Comparison of ENCODE assay signal across 16 cellular contexts in the genomic region with DNA sequence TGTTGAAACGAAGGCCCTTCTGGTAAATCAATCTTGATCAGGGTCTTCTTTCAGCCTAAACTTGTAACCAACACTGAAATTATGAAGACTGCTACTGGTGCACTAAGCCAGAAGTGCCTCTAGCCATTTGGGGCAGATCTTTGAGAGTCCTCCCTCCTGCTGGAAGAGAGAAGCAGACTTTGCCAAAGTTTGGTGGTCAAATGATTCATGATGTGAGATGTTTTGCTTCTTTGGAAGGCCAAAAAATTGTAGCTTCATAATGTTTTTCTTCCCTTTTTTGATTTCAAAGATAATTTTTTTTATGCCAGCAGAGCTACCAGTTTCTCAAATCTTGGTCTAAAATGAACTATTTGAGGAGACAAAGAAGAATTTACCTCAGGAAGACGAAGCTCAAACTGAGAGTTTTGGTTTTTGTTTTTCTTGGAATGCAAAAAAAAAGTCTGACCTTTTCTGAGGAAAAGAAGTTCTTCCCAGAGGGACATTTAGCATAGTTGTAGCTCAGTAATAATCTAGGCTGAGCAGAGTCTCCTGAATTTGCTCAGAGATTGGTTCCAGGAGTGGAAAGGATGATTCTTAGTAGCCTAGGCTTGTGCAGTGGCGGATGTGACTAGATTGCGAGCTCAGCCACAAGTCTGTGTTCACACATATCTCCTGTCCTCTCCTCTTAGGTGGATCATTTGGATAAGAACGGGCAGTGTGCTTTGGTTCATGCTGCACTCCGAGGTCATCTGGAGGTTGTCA. TPM values are rescaled to one million over a fixed set of nuclear protein-coding genes. Genes with fewer than 3 reads are reported as not detected.
DNase-seq lines count a peak whose midpoint lies in the region; ATAC-seq, FAIRE-seq and TF ChIP-seq lines count a peak whose summit lies in the region.
"Had no signal": no experiment of that assay in that cellular context is flagged by ENCODE, and none has a peak within 500 bp of the region (broad histone marks: within the 10 kb centered on the region; RNA-seq: fewer than 3 reads in every experiment).

No MANE protein-coding gene starts in this region.

- H3K9me2 ChIP-seq in PC-3 (replicated peaks; ENCODE audit: low read length) = no peaks in the 10 kb centered on the region

- H3K9ac ChIP-seq in kidney (ENCODE audit: low read length in 2 of 2) (no peak overlapping the region), PC-3 (ENCODE audit: low read length) (no peak overlapping the region)

- H3K36me3 Mint-ChIP-seq in HFFc6 (ENCODE audit: low read depth) = peaks cover 52% of the 10 kb centered on the region

- CTCF ChIA-PET in PC-3 (lab: Charles Lee) = no interaction called here

- H3K4me1 ChIP-seq in ACC112 (ENCODE audit: control insufficient read depth, insufficient read depth, low read length, unreplicated experiment) (peaks cover 31% of the 10 kb centered on the region), right cardiac atrium (ENCODE audit: control insufficient read depth, insufficient read depth, low read length) (peaks cover 2% of the 10 kb centered on the region), kidney (ENCODE audit: control insufficient read depth in 1 of 2, insufficient read depth in 1 of 2, low read depth in 1 of 2, low read length in 2 of 2) (peaks cover 0 to 6% of the 10 kb centered on the region in 2 donors), PC-3 (ENCODE audit: insufficient read depth, low read length) (no peaks in the 10 kb centered on the region), prostate gland (replicated peaks) (no peaks in the 10 kb centered on the region)

- no peaks in the 10 kb centered on the region for H3K9me3 ChIP-seq in right cardiac atrium (ENCODE audit: control insufficient read depth, low read length)
- H3K9me3 ChIP-seq in kidney (ENCODE audit: control insufficient read depth in 1 of 2, low read length in 2 of 2) = no peaks in the 10 kb centered on the region
- no peaks in the 10 kb centered on the region for H3K9me3 ChIP-seq in PC-3 (ENCODE audit: low read length)
- H3K9me3 ChIP-seq in prostate gland = no peaks in the 10 kb centered on the region
- H3K9me3 ChIP-seq: ovary, tibial nerve had no signal

- TF ChIP-seq POLR2A in prostate gland (IDR thresholded peaks at IDR 0.05) = no peak

- H3K79me2 ChIP-seq in ACC112 (ENCODE audit: control insufficient read depth, insufficient read depth, low read length, unreplicated experiment) = no peaks in the 10 kb centered on the region
- no peaks in the 10 kb centered on the region for H3K79me2 ChIP-seq in PC-3 (ENCODE audit: low read length)

- H3K4me2 ChIP-seq in PC-3 (ENCODE audit: low read length) = no peak overlapping the region

- peak overlapping the region; percentile 62 for H3K27ac ChIP-seq in ACC112 (ENCODE audit: low read depth, low read length)
- peak overlapping the region; percentile 52 for H3K27ac ChIP-seq in right cardiac atrium (ENCODE audit: low read length)
- H3K27ac ChIP-seq in kidney (ENCODE audit: low read depth in 2 of 2, low read length in 2 of 2) = no peak overlapping the region
- no peak overlapping the region for H3K27ac ChIP-seq in PC-3 (ENCODE audit: low read length)
- no peak overlapping the region for H3K27ac ChIP-seq in prostate gland

- no peak for FAIRE-seq in kidney (lab: Jason Lieb, UNC)

- peak overlapping the region; percentile 82 for H3K4me3 Mint-ChIP-seq in HFFc6
- H3K4me3 Mint-ChIP-seq: activated CD4-positive, alpha-beta T cell treated with anti-CD3 and anti-CD28 coated beads, Interleukin-2, amount 10 ng/mL, durations not matched to agents 24 days and 14 days had no signal

- H3K27me3 ChIP-seq in ACC112 (ENCODE audit: insufficient read depth, low read length) (no peaks in the 10 kb centered on the region), right cardiac atrium (ENCODE audit: control insufficient read depth, insufficient read depth) (no peaks in the 10 kb centered on the region), PC-3 (ENCODE audit: low read length) (no peaks in the 10 kb centered on the region), prostate gland (replicated peaks; ENCODE audit: insufficient read depth) (no peaks in the 10 kb centered on the region)
- H3K27me3 ChIP-seq: ovary, tibial nerve had no signal

- H3F3A ChIP-seq in PC-3 (ENCODE audit: low read length, unreplicated experiment) = no peaks in the 10 kb centered on the region

- intact Hi-C loops in right cardiac atrium (cut with DNase I) = no loop called here
- intact Hi-C loops in kidney (cut with DNase I) = no loop called here
- intact Hi-C loops in PC-3 (cut with micrococcal nuclease) = no loop called here
- intact Hi-C loops in prostate gland (cut with DNase I) = no loop called here

- POLR2A ChIA-PET in PC-3 (lab: Charles Lee; ENCODE audit: unreplicated experiment) = no interaction called here

- H3K4me3 ChIP-seq in ACC112 (ENCODE audit: low read depth, low read length) = peak overlapping the region; percentile 34; the same call in 1 of the 2 replicates
- no peak overlapping the region for H3K4me3 ChIP-seq in cardiac fibroblast (replicated peaks in 1 of 2; ENCODE audit: low read depth in 2 of 2, low read length in 2 of 2)
- no peak overlapping the region for H3K4me3 ChIP-seq in right cardiac atrium (ENCODE audit: low read length)
- H3K4me3 ChIP-seq in kidney (ENCODE audit: low read length in 2 of 2) = no peak overlapping the region
- H3K4me3 ChIP-seq in PC-3 (ENCODE audit: low read length) = no peak overlapping the region
- no peak overlapping the region for H3K4me3 ChIP-seq in prostate gland
- H3K4me3 ChIP-seq: ovary, tibial nerve had no signal

- H3K36me3 ChIP-seq in ACC112 (ENCODE audit: insufficient read depth, low read length) = peaks cover 12% of the 10 kb centered on the region; the same call in 1 of the 2 replicates
- peaks cover 1 to 13% of the 10 kb centered on the region in 2 donors for H3K36me3 ChIP-seq in kidney (ENCODE audit: control insufficient read depth in 1 of 2, insufficient read depth in 2 of 2, low read length in 2 of 2)
- 0 out of 2 replicates have a peak, but pooled peaks cover 7% of the 10 kb centered on the region for H3K36me3 ChIP-seq in PC-3 (ENCODE audit: low read depth, low read length)
- no peaks in the 10 kb centered on the region for H3K36me3 ChIP-seq in prostate gland
- H3K36me3 ChIP-seq: ovary had no signal

- H2AFZ ChIP-seq in ACC112 (ENCODE audit: low read length, unreplicated experiment) (no peak overlapping the region), PC-3 (ENCODE audit: low read length) (no peak overlapping the region)

- peak; percentile 41 to 82 for ATAC-seq in right cardiac atrium
- no peak for ATAC-seq in PC-3

- peaks cover 59% of the 10 kb centered on the region for H3K4me1 Mint-ChIP-seq in HFFc6 (ENCODE audit: low read depth)
- H3K4me1 Mint-ChIP-seq: activated CD4-positive, alpha-beta T cell treated with anti-CD3 and anti-CD28 coated beads, Interleukin-2, amount 10 ng/mL, durations not matched to agents 24 days and 14 days had no signal

- H3K27ac Mint-ChIP-seq in HFFc6 = peak overlapping the region; percentile 90
- H3K27ac Mint-ChIP-seq: activated CD4-positive, alpha-beta T cell treated with anti-CD3 and anti-CD28 coated beads, Interleukin-2, amount 10 ng/mL, durations not matched to agents 24 days and 14 days had no signal

- no TSS peak for BruUV-seq in PC-3 (replicated peaks; lab: Mats Ljungman, UMichigan)

- no peaks in the 10 kb centered on the region for H3K9me3 Mint-ChIP-seq in HFFc6
- H3K9me3 Mint-ChIP-seq: activated CD4-positive, alpha-beta T cell treated with anti-CD3 and anti-CD28 coated beads, Interleukin-2, amount 10 ng/mL, durations not matched to agents 24 days and 14 days had no signal

- WGBS in right cardiac atrium = 59% methylated on average over 6 of the region's 6 CpGs
- WGBS in prostate gland = 85% methylated on average over 6 of the region's 6 CpGs

- H4K20me1 ChIP-seq in PC-3 (ENCODE audit: low read length) = no peaks in the 10 kb centered on the region

- TF ChIP-seq CTCF in HFFc6 (IDR thresholded peaks at IDR 0.05) (peak; percentile 38; the same call in 1 of the 2 replicates), cardiac fibroblast (IDR thresholded peaks at IDR 0.05; ENCODE audit: low read depth, low read length) (peak; percentile 8), kidney (IDR thresholded peaks at IDR 0.05; ENCODE audit: borderline replicate concordance, extremely low read depth, insufficient read depth) (no peak), PC-3 (conservative IDR thresholded peaks at IDR 0.05; ENCODE audit: low read depth, low read length) (no peak), prostate gland (IDR thresholded peaks at IDR 0.05) (no peak)

- DNase-seq in HFFc6 (peak; percentile 85), cardiac fibroblast (ENCODE audit: low read depth in 2 of 2) (peak; percentile 77 to 79), right cardiac atrium (peak in 1 of 3 donors; percentile 51), kidney (no peak), PC-3 (no peak), prostate gland (ENCODE audit: low spot score) (no peak)
- no peak for DNase-seq in activated CD8-positive, alpha-beta memory T cell treated with anti-CD3 and anti-CD28 coated beads for 24 hours
- DNase-seq: activated CD4-positive, alpha-beta T cell treated with anti-CD3 and anti-CD28 coated beads, Interleukin-2, amount 10 ng/mL, durations not matched to agents 24 days and 14 days; central memory CD4-positive, alpha-beta T cell; DMS 273 treated with DMSO at 0.1 percent for 48 hours; mesendoderm; NCI-H1694 treated with DMSO at 0.1 percent for 48 hours; ovary; T-helper 9 cell had no signal

- H3K27me3 Mint-ChIP-seq in HFFc6 (ENCODE audit: insufficient read depth) = peaks cover 5% of the 10 kb centered on the region

RNA-seq across cellular contexts. Expression of gene CYB561, which starts 50.9 kb away (rescaled TPM):
- 10 to 100 TPM in 4 of 6 experiments, 1 to 10 TPM in 2; 5.5 to 21.4 (median 15.9) TPM for total RNA-seq in HFFc6 (2021; fragmentation: NEBNext Ultra II Directional; extraction: Animal tissue kit (Norgen Biotek cat#: 25700))
- 10 to 100 TPM; 19.2 to 26.5 (median 24.0) TPM for total RNA-seq in right cardiac atrium
- polyA plus RNA-seq in right cardiac atrium = 20.2 TPM
- total RNA-seq in kidney = 51.1 TPM
- polyA plus RNA-seq in kidney (ENCODE audit: insufficient read depth, low read depth, low replicate concordance) = 38.4 TPM
- 125 and 145 TPM in 2 replicates for total RNA-seq in PC-3 (2014; rRNA removed)
- 100 to 1,000 TPM in 1 of 2 donors, 10 to 100 TPM in 1; 76.9 to 170 TPM for total RNA-seq in prostate gland

Comparison
In these comparisons a context has a peak if more than half of its experiments do, and no peak if none do; other contexts are left out.
1. H3K27ac ChIP-seq: peak in ACC112 (single experiment) and right cardiac atrium (single experiment); none in kidney (0 of 2), PC-3 (single experiment) and prostate gland (0 of 2).
2. DNase-seq: peak in HFFc6 (single experiment) and cardiac fibroblast (2 of 2); none in kidney (single experiment), activated CD8-positive, alpha-beta memory T cell treated with anti-CD3 and anti-CD28 coated beads for 24 hours (single experiment), PC-3 (single experiment) and prostate gland (single experiment).
3. CTCF ChIP-seq: peak in HFFc6 (single experiment) and cardiac fibroblast (single experiment); none in kidney (single experiment), PC-3 (single experiment) and prostate gland (0 of 4).